16 cellular contexts compared by ENCODE assay signal in the genomic region with DNA sequence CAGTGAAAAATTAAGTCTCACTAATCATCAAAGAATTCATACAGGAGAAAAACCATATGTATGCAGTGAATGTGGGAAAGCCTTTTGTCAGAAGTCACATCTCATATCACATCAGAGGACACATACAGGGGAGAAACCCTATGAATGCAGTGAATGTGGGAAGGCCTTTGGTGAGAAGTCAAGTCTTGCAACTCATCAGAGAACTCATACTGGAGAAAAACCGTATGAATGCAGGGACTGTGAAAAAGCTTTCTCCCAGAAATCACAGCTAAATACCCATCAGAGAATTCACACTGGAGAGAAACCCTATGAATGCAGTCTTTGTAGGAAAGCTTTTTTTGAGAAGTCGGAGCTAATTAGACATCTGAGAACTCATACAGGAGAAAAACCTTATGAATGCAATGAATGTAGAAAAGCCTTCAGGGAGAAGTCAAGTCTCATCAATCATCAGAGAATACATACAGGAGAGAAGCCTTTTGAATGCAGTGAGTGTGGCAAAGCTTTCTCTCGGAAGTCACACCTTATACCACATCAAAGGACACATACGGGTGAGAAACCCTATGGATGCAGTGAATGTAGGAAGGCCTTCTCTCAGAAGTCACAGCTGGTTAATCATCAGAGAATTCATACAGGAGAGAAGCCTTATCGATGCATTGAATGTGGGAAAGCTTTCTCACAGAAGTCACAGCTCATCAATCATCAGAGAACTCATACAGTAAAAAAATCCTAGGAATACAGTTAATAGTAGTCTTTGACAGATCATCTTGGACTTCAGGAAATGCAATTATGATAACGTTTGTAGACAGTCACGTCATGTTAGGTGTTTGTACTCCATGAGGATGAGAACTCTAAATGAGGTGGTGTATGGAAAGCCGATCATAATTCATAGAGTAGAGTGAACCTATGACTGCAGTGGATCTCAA. TPM values are rescaled to one million over a fixed set of nuclear protein-coding genes. Genes with fewer than 3 reads are reported as not detected.
DNase-seq lines count a peak whose midpoint lies in the region; ATAC-seq and TF ChIP-seq lines count a peak whose summit lies in the region.
"Had no signal": no experiment of that assay in that cellular context is flagged by ENCODE, and none has a peak within 500 bp of the region (broad histone marks: within the 10 kb centered on the region; RNA-seq: fewer than 3 reads in every experiment).

No MANE protein-coding gene starts in this region.

- H3K9ac ChIP-seq in IMR-90 (ENCODE audit: low read depth, low read length), result no peak overlapping the region

- H3K4me1 ChIP-seq in IMR-90 (ENCODE audit: control insufficient read depth, insufficient read depth, low read length), result no peaks in the 10 kb centered on the region
- H3K4me1 ChIP-seq in muscle layer of duodenum (ENCODE audit: control insufficient read depth in 1 of 2, insufficient read depth in 2 of 2, low read length in 2 of 2), result no peaks in the 10 kb centered on the region
- H3K4me1 ChIP-seq in vagina, result no peaks in the 10 kb centered on the region
- no peaks in the 10 kb centered on the region for H3K4me1 ChIP-seq in spleen
- H3K4me1 ChIP-seq: SJCRH30, suprapubic skin had no signal

- POLR2A ChIA-PET in IMR-90 (lab: Charles Lee; ENCODE audit: unreplicated experiment), result interaction anchor here (0.6 kb wide), 1 partner anchor 10 kb away, joined by 3 read pairs; no protein-coding TSS in a partner anchor

- no peak overlapping the region for H3K4ac ChIP-seq in IMR-90 (ENCODE audit: low read depth, low read length)

- H2AFZ ChIP-seq in IMR-90 (replicated peaks; ENCODE audit: low read length, poor library complexity), result no peak overlapping the region

- BruUV-seq in IMR-90 (replicated peaks; lab: Mats Ljungman, UMichigan), result no TSS peak

- H2AK5ac ChIP-seq in IMR-90 (ENCODE audit: low read depth, low read length), result no peak overlapping the region

- H3K27ac Mint-ChIP-seq in CD14-positive monocyte, result no peak overlapping the region

- TF ChIP-seq POLR2A in IMR-90 (IDR thresholded peaks at IDR 0.05; ENCODE audit: low read depth, low read length), result no peak
- no peak for TF ChIP-seq POLR2A in vagina (IDR thresholded peaks at IDR 0.05)
- no peak for TF ChIP-seq POLR2A in spleen (IDR thresholded peaks at IDR 0.05)

- peaks cover 31% of the 10 kb centered on the region for H3K36me3 ChIP-seq in IMR-90 (ENCODE audit: control insufficient read depth, insufficient read depth, low read length)
- H3K36me3 ChIP-seq in muscle layer of duodenum (ENCODE audit: control insufficient read depth in 1 of 2, insufficient read depth in 2 of 2, low read length in 2 of 2), result peaks cover 24 to 77% of the 10 kb centered on the region in 2 donors
- peaks cover 3 to 70% of the 10 kb centered on the region in 2 donors for H3K36me3 ChIP-seq in vagina
- peaks cover 22 to 86% (median 47%) of the 10 kb centered on the region in 6 donors for H3K36me3 ChIP-seq in spleen

- no peak overlapping the region for H3K23ac ChIP-seq in IMR-90 (ENCODE audit: low read depth, low read length)

- peaks cover 77% of the 10 kb centered on the region for H3K9me3 ChIP-seq in IMR-90 (ENCODE audit: control insufficient read depth, insufficient read depth, low read length)
- peaks cover 78 to 80% of the 10 kb centered on the region in 2 donors for H3K9me3 ChIP-seq in muscle layer of duodenum (ENCODE audit: control insufficient read depth in 1 of 2, low read length in 2 of 2)
- H3K9me3 ChIP-seq in vagina, result peaks cover 87% of the 10 kb centered on the region
- peaks cover 89 to 100% (median 100%) of the 10 kb centered on the region in 8 donors for H3K9me3 ChIP-seq in spleen

- dilution Hi-C loops in IMR-90 (cut with HindIII; ENCODE audit: low sequenced_read_pairs, unreplicated experiment), result no loop called here

- in situ Hi-C loops in IMR-90 (cut with MboI; ENCODE audit: low sequenced_read_pairs), result no loop called here

- H3K36me3 Mint-ChIP-seq in CD14-positive monocyte, result peaks cover 22 to 35% of the 10 kb centered on the region in 2 donors

- intact Hi-C loops in IMR-90 (cut with micrococcal nuclease), result no loop called here
- intact Hi-C loops in vagina (cut with DNase I), result no loop called here
- intact Hi-C loops in spleen (cut with DNase I; ENCODE audit: low total_unique reads), result no loop called here
- intact Hi-C loops in CD14-positive monocyte (cut with micrococcal nuclease), result no loop called here

- no peak overlapping the region for H3K4me3 Mint-ChIP-seq in CD14-positive monocyte
- H3K4me3 Mint-ChIP-seq: activated CD4-positive, alpha-beta T cell treated with anti-CD3 and anti-CD28 coated beads, Interleukin-2, amount 10 ng/mL, durations not matched to agents 24 days and 14 days had no signal

- no peak overlapping the region for H4K8ac ChIP-seq in IMR-90 (ENCODE audit: low read depth in 2 of 2, low read length in 2 of 2)

- no peak overlapping the region for H2BK5ac ChIP-seq in IMR-90 (ENCODE audit: low read depth, low read length, poor library complexity, severe bottlenecking)

- H3K4me2 ChIP-seq in IMR-90 (ENCODE audit: low read depth, low read length), result no peak overlapping the region

- CTCF ChIA-PET in IMR-90 (lab: Yijun Ruan, JAX), result no interaction called here

- H3K14ac ChIP-seq in IMR-90 (replicated peaks; ENCODE audit: low read depth, low read length), result no peak overlapping the region

- H3K56ac ChIP-seq in IMR-90 (ENCODE audit: extremely low read depth, insufficient read depth, low read length), result no peak overlapping the region

- ATAC-seq in IMR-90 (ENCODE audit: low read depth), result no peak

- H4K91ac ChIP-seq in IMR-90 (ENCODE audit: insufficient read depth, low read depth, low read length), result no peak overlapping the region

- H3K27me3 ChIP-seq in IMR-90 (ENCODE audit: control insufficient read depth, insufficient read depth, low read length), result no peaks in the 10 kb centered on the region
- no peaks in the 10 kb centered on the region for H3K27me3 ChIP-seq in muscle layer of duodenum (ENCODE audit: low read depth, low read length)
- H3K27me3 ChIP-seq in vagina, result no peaks in the 10 kb centered on the region
- no peaks in the 10 kb centered on the region for H3K27me3 ChIP-seq in spleen (replicated peaks in 1 of 7)
- H3K27me3 ChIP-seq: neutrophil, SJCRH30, suprapubic skin had no signal

- WGBS in IMR-90 (ENCODE audit: extremely low coverage in 2 of 2, insufficient read length in 1 of 2), 2 experiments, result no CpG with 5 or more reads among the region's 8 CpGs
- 93 to 97% (median 95%) methylated on average over 8 of the region's 8 CpGs for WGBS in spleen, 5 donors

- no peak overlapping the region for H4K5ac ChIP-seq in IMR-90 (ENCODE audit: low read depth, low read length)

- H3K4me1 Mint-ChIP-seq in CD14-positive monocyte, result no peaks in the 10 kb centered on the region
- H3K4me1 Mint-ChIP-seq: activated CD4-positive, alpha-beta T cell treated with anti-CD3 and anti-CD28 coated beads, Interleukin-2, amount 10 ng/mL, durations not matched to agents 24 days and 14 days had no signal

- H3K9me3 Mint-ChIP-seq in CD14-positive monocyte, result peaks cover 44 to 88% (median 84%) of the 10 kb centered on the region in 7 donors

- no peak overlapping the region for H3K18ac ChIP-seq in IMR-90 (ENCODE audit: low read depth, low read length)

- no peak overlapping the region for H2AK9ac ChIP-seq in IMR-90 (replicated peaks; ENCODE audit: low read depth, low read length, poor library complexity)

- no peak for TF ChIP-seq RAD21 in IMR-90 (IDR thresholded peaks at IDR 0.05; ENCODE audit: low read length)

- no peak overlapping the region for H2BK15ac ChIP-seq in IMR-90 (ENCODE audit: low read depth, low read length)

- no peak overlapping the region for H2BK20ac ChIP-seq in IMR-90 (ENCODE audit: low read depth, low read length)

- H3K4me3 ChIP-seq in IMR-90 (ENCODE audit: insufficient read depth, low read depth, low read length) (no peak overlapping the region), muscle layer of duodenum (ENCODE audit: low read depth in 1 of 2, low read length in 2 of 2) (peak overlapping the region; percentile 40 to 58), vagina (no peak overlapping the region), spleen (peak overlapping the region in 1 of 8 donors; percentile 1)
- H3K4me3 ChIP-seq: SJCRH30, suprapubic skin had no signal

- DNase-seq in DMS153 treated with DMSO at 0.1 percent for 48 hours (lab: John Stamatoyannopoulos, UW; ENCODE audit: unreplicated experiment), result peak; percentile 5
- peak; percentile 2 for DNase-seq in IMR-90
- DNase-seq in cerebellar cortex (ENCODE audit: low spot score), result peak; percentile 3
- no peak for DNase-seq in vagina (ENCODE audit: extremely low spot score in 2 of 2)
- no peak for DNase-seq in spleen
- DNase-seq in HuH-7.5 (ENCODE audit: low spot score), result no peak
- no peak for DNase-seq in CD14-positive monocyte (ENCODE audit: low spot score)
- DNase-seq: activated CD4-positive, alpha-beta T cell treated with anti-CD3 and anti-CD28 coated beads, Interleukin-2, amount 10 ng/mL, durations not matched to agents 24 days and 14 days; activated gamma-delta T cell; DMS79; NCI-H226; stimulated activated CD4-positive, alpha-beta T cell treated with anti-CD3 and anti-CD28 coated beads, Interleukin-2, amount 100 ng/mL, for 48 hours had no signal

- H3K79me1 ChIP-seq in IMR-90 (ENCODE audit: low read depth in 1 of 2, low read length in 2 of 2), result no peaks in the 10 kb centered on the region

- no peaks in the 10 kb centered on the region for H3K27me3 Mint-ChIP-seq in CD14-positive monocyte (ENCODE audit: low read depth in 3 of 3)
- H3K27me3 Mint-ChIP-seq: activated CD4-positive, alpha-beta T cell treated with anti-CD3 and anti-CD28 coated beads, Interleukin-2, amount 10 ng/mL, durations not matched to agents 24 days and 14 days had no signal

- no peak for TF ChIP-seq CTCF in IMR-90 (conservative IDR thresholded peaks at IDR 0.05; ENCODE audit: low read depth, low read length)
- no peak for TF ChIP-seq CTCF in vagina (IDR thresholded peaks at IDR 0.05)
- TF ChIP-seq CTCF in spleen (IDR thresholded peaks at IDR 0.05 in 8 of 11, conservative IDR thresholded peaks at IDR 0.05 in 3 of 11), result no peak
- TF ChIP-seq CTCF in CD14-positive monocyte (IDR thresholded peaks at IDR 0.05), result no peak

- H3K9me1 ChIP-seq in IMR-90 (ENCODE audit: insufficient read depth, low read length), result no peaks in the 10 kb centered on the region

- H2BK120ac ChIP-seq in IMR-90 (ENCODE audit: low read depth, low read length), result no peak overlapping the region

- no peaks in the 10 kb centered on the region for H4K20me1 ChIP-seq in IMR-90 (ENCODE audit: insufficient read depth, low read length)

- H3K27ac ChIP-seq in IMR-90 (ENCODE audit: insufficient read depth, low read length) (no peak overlapping the region), muscle layer of duodenum (ENCODE audit: low read length) (no peak overlapping the region), vagina (no peak overlapping the region), spleen (no peak overlapping the region)
- H3K27ac ChIP-seq: neutrophil, SJCRH30, suprapubic skin had no signal

RNA-seq across cellular contexts. Expression of a gene that starts 21.2 kb away (rescaled TPM):
- 28.1 and 38.5 TPM in 2 replicates for total RNA-seq in IMR-90 (2012; rRNA removed)
- polyA plus RNA-seq in IMR-90 (2012; rRNA removed), result 11.0 and 14.9 TPM in 2 replicates
- polyA plus RNA-seq in IMR-90 (2012; cell fraction: cytosol; rRNA removed), result 2.3 and 4.6 TPM in 2 replicates
- polyA plus RNA-seq in IMR-90 (2012; cell fraction: nucleus; rRNA removed; ENCODE audit: low replicate concordance), result 9.9 and 68.1 TPM in 2 replicates
- 24.6 TPM for total RNA-seq in vagina
- 10 to 100 TPM; 20.9 to 36.3 (median 31.6) TPM for total RNA-seq in spleen
- 10 to 100 TPM in 2 of 3 donors, 1 to 10 TPM in 1; 8.6 to 13.4 (median 11.2) TPM for polyA plus RNA-seq in spleen
- polyA plus RNA-seq in CD14-positive monocyte, result 1 to 10 TPM; 3.3 to 5.1 TPM

RNA-seq across cellular contexts. Expression of a gene that starts 22.3 kb away (rescaled TPM):
- 20.8 and 25.8 TPM in 2 replicates for total RNA-seq in IMR-90 (2012; rRNA removed)
- polyA plus RNA-seq in IMR-90 (2012; rRNA removed), result 8.3 and 9.0 TPM in 2 replicates
- polyA plus RNA-seq in IMR-90 (2012; cell fraction: cytosol; rRNA removed), result 1.9 and 5.5 TPM in 2 replicates
- polyA plus RNA-seq in IMR-90 (2012; cell fraction: nucleus; rRNA removed; ENCODE audit: low replicate concordance), result 3.7 and 24.7 TPM in 2 replicates
- total RNA-seq in vagina, result 9.3 TPM
- total RNA-seq in spleen, result 10 to 100 TPM; 16.8 to 25.0 (median 18.2) TPM
- 10 to 100 TPM; 14.9 to 17.0 (median 15.6) TPM for polyA plus RNA-seq in spleen
- polyA plus RNA-seq in CD14-positive monocyte, result 10 to 100 TPM in 1 of 2 donors, 1 to 10 TPM in 1; 6.2 to 11.8 TPM

Comparison
In these comparisons a context has a peak if more than half of its experiments do, and no peak if none do; other contexts are left out.
1. DNase-seq: peak in DMS153 treated with DMSO at 0.1 percent for 48 hours (single experiment), IMR-90 (single experiment) and cerebellar cortex (single experiment); none in vagina (0 of 2), spleen (single experiment), HuH-7.5 (single experiment) and CD14-positive monocyte (single experiment).
2. H3K4me3 ChIP-seq: peak in muscle layer of duodenum (2 of 2); none in IMR-90 (single experiment) and vagina (0 of 2).